Comparison of ENCODE assay signal across 13 cellular contexts in the genomic region with DNA sequence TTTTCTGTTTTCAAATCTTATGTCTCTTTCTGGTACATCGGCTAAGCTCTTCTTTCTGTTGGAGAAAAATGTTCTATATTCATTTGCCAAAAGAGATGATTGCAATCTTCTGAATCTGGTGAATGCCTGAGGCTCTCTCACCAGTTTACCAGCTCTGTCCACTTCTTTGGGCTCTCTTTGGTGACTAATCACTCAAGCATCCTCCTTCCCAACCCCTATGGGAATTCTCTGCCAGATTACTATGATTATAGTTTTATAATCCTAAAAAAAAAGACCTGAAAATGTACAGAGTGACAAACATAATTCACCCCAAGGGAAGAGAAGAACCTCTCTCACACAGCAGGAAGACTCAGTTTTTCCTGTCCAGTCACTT.
A peak's percentile ranks its signal among the peaks of the same experiment; 100 is the strongest.
DNase-seq lines count a peak whose midpoint lies in the region; ATAC-seq and TF ChIP-seq lines count a peak whose summit lies in the region.
"Had no signal": no experiment of that assay in that cellular context is flagged by ENCODE, and none has a peak within 500 bp of the region (broad histone marks: within the 10 kb centered on the region; RNA-seq: fewer than 3 reads in every experiment).

No MANE protein-coding gene starts in this region.

- no peak for ATAC-seq in HG02588 (IDR thresholded peaks at IDR 0.05; ENCODE audit: unreplicated experiment)
- no peak for ATAC-seq in HG03039 (IDR thresholded peaks at IDR 0.05; ENCODE audit: unreplicated experiment)
- ATAC-seq in activated T-cell treated with anti-CD3 and anti-CD28 coated beads, Interleukin-2, amount 50 U/mL, for 72 hours (replicated peaks in 1 of 2), result no peak
- ATAC-seq: stimulated activated naive B cell treated with anti-CD40 and anti-IgM and Interleukin-4, amounts not matched to agents 10 μg/mL and 1 μg/mL and 100 μg/mL, for 72 hours had no signal

- H3K27me3 ChIP-seq in ACC112 (ENCODE audit: insufficient read depth, low read length), result no peaks in the 10 kb centered on the region
- H3K27me3 ChIP-seq: BLaER1 treated with 17β-estradiol and CSF1 and Interleukin-3, amounts not matched to agents 10 nM and 100 nM had no signal

- no peaks in the 10 kb centered on the region for H3K36me3 Mint-ChIP-seq in HFFc6 (ENCODE audit: low read depth)
- no peaks in the 10 kb centered on the region for H3K36me3 Mint-ChIP-seq in activated T-cell treated with anti-CD3 and anti-CD28 coated beads, Interleukin-2, amount 50 U/mL, for 72 hours (ENCODE audit: insufficient read depth in 2 of 2)

- H3K4me1 Mint-ChIP-seq in HFFc6 (ENCODE audit: low read depth), result peaks cover 69% of the 10 kb centered on the region
- peaks cover 10% of the 10 kb centered on the region for H3K4me1 Mint-ChIP-seq in activated T-cell treated with anti-CD3 and anti-CD28 coated beads, Interleukin-2, amount 50 U/mL, for 72 hours (ENCODE audit: low read depth)

- peak; percentile 87 for DNase-seq in HFFc6
- peak; percentile 71 for DNase-seq in T1000 (lab: John Stamatoyannopoulos, UW)
- DNase-seq in foreskin fibroblast, result peak; percentile 87 to 93
- DNase-seq in GM10266 (ENCODE audit: extremely low spot score), result no peak
- no peak for DNase-seq in activated T-cell treated with anti-CD3 and anti-CD28 coated beads, Interleukin-2, amount 50 U/mL, for 72 hours
- DNase-seq: anterior cingulate cortex; NCI-H748 treated with DMSO at 0.1 percent for 48 hours; stimulated activated naive B cell treated with anti-CD40 and anti-IgM and Interleukin-4, amounts not matched to agents 10 μg/mL and 1 μg/mL and 100 μg/mL, for 72 hours had no signal

- H2AFZ ChIP-seq in ACC112 (ENCODE audit: low read length, unreplicated experiment), result peak overlapping the region; percentile 27

- peak overlapping the region; percentile 91 for H3K27ac ChIP-seq in ACC112 (ENCODE audit: low read depth, low read length)
- H3K27ac ChIP-seq: BLaER1 treated with 17β-estradiol and CSF1 and Interleukin-3, amounts not matched to agents 10 nM and 100 nM had no signal

- peak overlapping the region; percentile 74 for H3K27ac Mint-ChIP-seq in HFFc6
- H3K27ac Mint-ChIP-seq in activated T-cell treated with anti-CD3 and anti-CD28 coated beads, Interleukin-2, amount 50 U/mL, for 72 hours, result no peak overlapping the region
- H3K27ac Mint-ChIP-seq: stimulated activated naive B cell treated with anti-CD40 and anti-IgM and Interleukin-4, amounts not matched to agents 10 μg/mL and 1 μg/mL and 100 μg/mL, for 72 hours; T-helper 2 cell treated with Interferon-gamma antibody and Interleukin-4, amounts not matched to agents 5 μg/mL and 100 μg/mL, for 36 hours had no signal

- H3K36me3 ChIP-seq in ACC112 (ENCODE audit: insufficient read depth, low read length), result no peaks in the 10 kb centered on the region

- H3K4me3 Mint-ChIP-seq in HFFc6, result peak overlapping the region; percentile 74
- no peak overlapping the region for H3K4me3 Mint-ChIP-seq in activated T-cell treated with anti-CD3 and anti-CD28 coated beads, Interleukin-2, amount 50 U/mL, for 72 hours
- H3K4me3 Mint-ChIP-seq: stimulated activated naive B cell treated with anti-CD40 and anti-IgM and Interleukin-4, amounts not matched to agents 10 μg/mL and 1 μg/mL and 100 μg/mL, for 72 hours; T-helper 2 cell treated with Interferon-gamma antibody and Interleukin-4, amounts not matched to agents 5 μg/mL and 100 μg/mL, for 36 hours had no signal

- H3K4me1 ChIP-seq in ACC112 (ENCODE audit: control insufficient read depth, insufficient read depth, low read length, unreplicated experiment), result peaks cover 58% of the 10 kb centered on the region

- no peaks in the 10 kb centered on the region for H3K27me3 Mint-ChIP-seq in HFFc6 (ENCODE audit: insufficient read depth)
- no peaks in the 10 kb centered on the region for H3K27me3 Mint-ChIP-seq in activated T-cell treated with anti-CD3 and anti-CD28 coated beads, Interleukin-2, amount 50 U/mL, for 72 hours (ENCODE audit: low read depth)
- H3K27me3 Mint-ChIP-seq: stimulated activated naive B cell treated with anti-CD40 and anti-IgM and Interleukin-4, amounts not matched to agents 10 μg/mL and 1 μg/mL and 100 μg/mL, for 72 hours had no signal

- no peaks in the 10 kb centered on the region for H3K79me2 ChIP-seq in ACC112 (ENCODE audit: control insufficient read depth, insufficient read depth, low read length, unreplicated experiment)

- H3K4me3 ChIP-seq in ACC112 (ENCODE audit: low read depth, low read length) (peak overlapping the region; percentile 44; the same call in 1 of the 2 replicates), foreskin fibroblast (ENCODE audit: low read depth in 1 of 2, low read length in 2 of 2) (peak overlapping the region in 1 of 2 donors; percentile 26)
- H3K4me3 ChIP-seq: BLaER1 treated with 17β-estradiol and CSF1 and Interleukin-3, amounts not matched to agents 10 nM and 100 nM had no signal

- no peaks in the 10 kb centered on the region for H3K9me3 Mint-ChIP-seq in HFFc6
- no peaks in the 10 kb centered on the region for H3K9me3 Mint-ChIP-seq in activated T-cell treated with anti-CD3 and anti-CD28 coated beads, Interleukin-2, amount 50 U/mL, for 72 hours
- H3K9me3 Mint-ChIP-seq: stimulated activated naive B cell treated with anti-CD40 and anti-IgM and Interleukin-4, amounts not matched to agents 10 μg/mL and 1 μg/mL and 100 μg/mL, for 72 hours; T-helper 2 cell treated with Interferon-gamma antibody and Interleukin-4, amounts not matched to agents 5 μg/mL and 100 μg/mL, for 36 hours had no signal

- no peak for TF ChIP-seq CTCF in HFFc6 (IDR thresholded peaks at IDR 0.05)
- no peak for TF ChIP-seq CTCF in foreskin fibroblast (IDR thresholded peaks at IDR 0.05; ENCODE audit: low read depth, low read length)
- no peak for TF ChIP-seq CTCF in GM10266 (IDR thresholded peaks at IDR 0.05; ENCODE audit: control insufficient read depth, insufficient read depth, low read depth, missing control alignments)

Comparison
In these comparisons a context has a peak if more than half of its experiments do, and no peak if none do; other contexts are left out.
1. DNase-seq: peak in HFFc6 (single experiment), T1000 (single experiment) and foreskin fibroblast (2 of 2); none in GM10266 (single experiment) and activated T-cell treated with anti-CD3 and anti-CD28 coated beads, Interleukin-2, amount 50 U/mL, for 72 hours (0 of 2).